8 cellular contexts compared by ENCODE assay signal in genomic region chr4:53908661-53909078, GRCh38.
A peak's percentile ranks its signal among the peaks of the same experiment; 100 is the strongest.
DNase-seq lines count a peak whose midpoint lies in the region; ATAC-seq and TF ChIP-seq lines count a peak whose summit lies in the region.

No MANE protein-coding gene starts in this region.

- peak; percentile 48 for ATAC-seq in activated T-helper 17 cell treated with anti-CD3 and anti-CD28 coated beads, Interleukin-2, amount 50 U/mL, for 72 hours (replicated peaks)
- ATAC-seq in Right ventricle myocardium superior (ENCODE audit: poor library complexity), result peak; percentile 94
- ATAC-seq in GM19395 (IDR thresholded peaks at IDR 0.05; ENCODE audit: unreplicated experiment), result no peak
- no peak for ATAC-seq in HG03342 (IDR thresholded peaks at IDR 0.05; ENCODE audit: unreplicated experiment)

- H3K9me3 Mint-ChIP-seq in activated T-helper 17 cell treated with anti-CD3 and anti-CD28 coated beads, Interleukin-2, amount 50 U/mL, for 72 hours, result no peaks in the 10 kb centered on the region
- no peaks in the 10 kb centered on the region for H3K9me3 Mint-ChIP-seq in progenitor cell of endocrine pancreas (ENCODE audit: low read depth)

- no peak overlapping the region for H3K27ac Mint-ChIP-seq in activated T-helper 17 cell treated with anti-CD3 and anti-CD28 coated beads, Interleukin-2, amount 50 U/mL, for 72 hours
- no peak overlapping the region for H3K27ac Mint-ChIP-seq in progenitor cell of endocrine pancreas

- peak; percentile 71 for TF ChIP-seq CTCF in progenitor cell of endocrine pancreas (IDR thresholded peaks at IDR 0.05; ENCODE audit: unreplicated experiment)

- H3K36me3 Mint-ChIP-seq in activated T-helper 17 cell treated with anti-CD3 and anti-CD28 coated beads, Interleukin-2, amount 50 U/mL, for 72 hours (ENCODE audit: low read depth), result no peaks in the 10 kb centered on the region
- H3K36me3 Mint-ChIP-seq in progenitor cell of endocrine pancreas (ENCODE audit: insufficient read depth), result no peaks in the 10 kb centered on the region

- intact Hi-C loops in Right ventricle myocardium superior (cut with DNase I), result loop anchor here (5.0 to 10.0 kb wide), 2 partner anchors 324 to 714 kb away; no protein-coding TSS in a partner anchor

- no peak overlapping the region for H3K4me3 Mint-ChIP-seq in activated T-helper 17 cell treated with anti-CD3 and anti-CD28 coated beads, Interleukin-2, amount 50 U/mL, for 72 hours
- peak overlapping the region; percentile 29 for H3K4me3 Mint-ChIP-seq in progenitor cell of endocrine pancreas (ENCODE audit: low read depth)

- no peaks in the 10 kb centered on the region for H3K4me1 Mint-ChIP-seq in activated T-helper 17 cell treated with anti-CD3 and anti-CD28 coated beads, Interleukin-2, amount 50 U/mL, for 72 hours
- peaks cover 21% of the 10 kb centered on the region for H3K4me1 Mint-ChIP-seq in progenitor cell of endocrine pancreas (ENCODE audit: low read depth)

- peaks cover 47% of the 10 kb centered on the region for H3K27me3 Mint-ChIP-seq in activated T-helper 17 cell treated with anti-CD3 and anti-CD28 coated beads, Interleukin-2, amount 50 U/mL, for 72 hours
- peaks cover 35% of the 10 kb centered on the region for H3K27me3 Mint-ChIP-seq in progenitor cell of endocrine pancreas

- peak; percentile 68 for DNase-seq in DMS 273 (lab: John Stamatoyannopoulos, UW; ENCODE audit: unreplicated experiment)
- DNase-seq in H4 (ENCODE audit: low spot score), result peak; percentile 93
- peak; percentile 61 for DNase-seq in NCI-H2227 treated with DMSO at 0.1 percent for 48 hours (lab: John Stamatoyannopoulos, UW)
- DNase-seq in Right ventricle myocardium superior, result no peak
- DNase-seq in progenitor cell of endocrine pancreas (ENCODE audit: low spot score, unreplicated experiment), result no peak

Comparison
In these comparisons a context has a peak if more than half of its experiments do, and no peak if none do; other contexts are left out.
1. DNase-seq: peak in DMS 273 (single experiment), H4 (single experiment) and NCI-H2227 treated with DMSO at 0.1 percent for 48 hours (single experiment); none in Right ventricle myocardium superior (single experiment) and progenitor cell of endocrine pancreas (single experiment).
2. ATAC-seq: peak in activated T-helper 17 cell treated with anti-CD3 and anti-CD28 coated beads, Interleukin-2, amount 50 U/mL, for 72 hours (single experiment) and Right ventricle myocardium superior (single experiment); none in GM19395 (single experiment) and HG03342 (single experiment).